In the genomic region with DNA sequence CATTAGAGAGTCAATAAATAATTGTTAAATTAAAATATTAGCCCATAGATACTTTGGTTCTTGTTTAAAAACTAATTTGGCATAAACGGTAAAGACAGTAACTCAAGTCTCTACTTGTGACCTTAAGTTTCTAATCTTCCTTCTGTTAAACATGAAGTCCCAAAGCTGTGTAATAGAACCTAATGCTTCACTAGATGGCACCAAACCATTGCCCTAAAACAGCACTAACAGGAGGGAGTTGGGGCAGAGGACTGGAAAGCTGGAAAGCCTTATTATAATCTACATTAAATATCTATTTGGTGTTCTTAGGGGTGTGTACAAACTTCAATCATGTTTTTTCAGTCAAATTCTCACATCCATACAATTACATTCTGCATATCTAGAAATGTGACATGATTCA, we compare ENCODE assay signal across 8 cellular contexts.
DNase-seq lines count a peak whose midpoint lies in the region; ATAC-seq and TF ChIP-seq lines count a peak whose summit lies in the region.

No MANE protein-coding gene starts in this region.

- peak; percentile 46 for ATAC-seq in GM18858 (IDR thresholded peaks at IDR 0.05; ENCODE audit: unreplicated experiment)
- ATAC-seq in HG02840 (IDR thresholded peaks at IDR 0.05; ENCODE audit: low FRiP score, unreplicated experiment): no peak

- no peak overlapping the region for H3K27ac ChIP-seq in WERI-Rb-1

- H3K9me3 ChIP-seq in WERI-Rb-1 (ENCODE audit: severe bottlenecking): no peaks in the 10 kb centered on the region

- peak; percentile 31; the same call in 1 of the 2 replicates for TF ChIP-seq CTCF in WERI-Rb-1 (IDR thresholded peaks at IDR 0.05; ENCODE audit: low read depth, low read length)

- no peaks in the 10 kb centered on the region for H3K36me3 ChIP-seq in WERI-Rb-1

- DNase-seq in NCI-H1048 (lab: John Stamatoyannopoulos, UW): peak; percentile 41
- DNase-seq in WERI-Rb-1: peak; percentile 8
- DNase-seq in left kidney (ENCODE audit: low read depth, low spot score): peak; percentile 79
- no peak for DNase-seq in UCSD-AML1 (lab: John Stamatoyannopoulos, UW; ENCODE audit: unreplicated experiment)
- no peak for DNase-seq in stimulated activated CD4-positive, alpha-beta T cell treated with anti-CD3 and anti-CD28 coated beads, Interleukin-1b, Interleukin-23, amount 100 ng/mL, for 48 hours
- no peak for DNase-seq in stimulated activated CD4-positive, alpha-beta T cell treated with anti-CD3 and anti-CD28 coated beads, Interleukin-4, amount 100 ng/mL, for 1 hour

- H3K27me3 ChIP-seq in WERI-Rb-1 (ENCODE audit: insufficient read depth, low read depth, severe bottlenecking): peaks cover 26% of the 10 kb centered on the region

- no peak overlapping the region for H3K4me3 ChIP-seq in WERI-Rb-1 (ENCODE audit: low read depth, low read length)

Comparison
In these comparisons a context has a peak if more than half of its experiments do, and no peak if none do; other contexts are left out.
1. DNase-seq: peak in NCI-H1048 (single experiment), WERI-Rb-1 (single experiment) and left kidney (single experiment); none in UCSD-AML1 (single experiment), stimulated activated CD4-positive, alpha-beta T cell treated with anti-CD3 and anti-CD28 coated beads, Interleukin-1b, Interleukin-23, amount 100 ng/mL, for 48 hours (single experiment) and stimulated activated CD4-positive, alpha-beta T cell treated with anti-CD3 and anti-CD28 coated beads, Interleukin-4, amount 100 ng/mL, for 1 hour (single experiment).